ENCODE assay signal across 18 cellular contexts in the genomic region with DNA sequence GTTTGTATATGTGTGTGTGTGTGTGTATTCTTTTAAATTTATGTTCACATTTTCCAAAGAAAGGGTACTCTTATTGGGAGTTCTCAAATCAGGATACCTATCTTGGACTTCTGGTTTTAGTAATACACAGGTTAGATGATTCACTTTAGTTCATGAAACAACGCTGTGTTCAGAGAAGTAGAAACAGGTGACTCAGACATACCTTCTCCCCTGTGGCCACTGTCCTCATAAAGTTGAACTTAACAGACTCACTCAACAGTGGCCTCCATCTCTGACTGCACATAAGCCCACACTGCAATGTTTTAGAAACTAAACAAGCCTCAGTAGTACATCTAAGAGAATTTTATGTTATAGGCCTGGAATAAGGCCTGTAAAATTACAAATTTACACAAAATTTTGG.
DNase-seq lines count a peak whose midpoint lies in the region; ATAC-seq and TF ChIP-seq lines count a peak whose summit lies in the region.
"Had no signal": no experiment of that assay in that cellular context is flagged by ENCODE, and none has a peak within 500 bp of the region (broad histone marks: within the 10 kb centered on the region; RNA-seq: fewer than 3 reads in every experiment).

No MANE protein-coding gene starts in this region.

- H3K4me2 ChIP-seq in HCT116 (ENCODE audit: low read length) = peak overlapping the region; percentile 25; the same call in 1 of the 2 replicates

- H3K9ac ChIP-seq in HCT116 (ENCODE audit: low read length) = no peak overlapping the region

- no peaks in the 10 kb centered on the region for H3K27me3 ChIP-seq in HCT116 (ENCODE audit: insufficient read depth, low read length)
- H3K27me3 ChIP-seq in RWPE2 (ENCODE audit: insufficient read depth, poor library complexity, severe bottlenecking) = no peaks in the 10 kb centered on the region
- H3K27me3 ChIP-seq in foreskin keratinocyte = no peaks in the 10 kb centered on the region

- H4K20me1 ChIP-seq in HCT116 (ENCODE audit: insufficient read depth) = no peaks in the 10 kb centered on the region

- no peaks in the 10 kb centered on the region for H3K79me2 ChIP-seq in HCT116 (ENCODE audit: insufficient read depth, low read length)

- no TSS peak for BruUV-seq in HCT116 (replicated peaks; lab: Mats Ljungman, UMichigan)

- CTCF ChIA-PET in HCT116 (lab: Charles Lee) = interaction anchor here (1.4 kb wide), 1 partner anchor 26 kb away, joined by 6 read pairs; no protein-coding TSS in a partner anchor

- H3K4me1 ChIP-seq in HCT116 (ENCODE audit: control insufficient read depth in 1 of 2, insufficient read depth in 2 of 2, low read length in 2 of 2) (peaks cover 0 to 8% of the 10 kb centered on the region in 2 experiments; a peak in 2 of 4 replicates), RWPE2 (ENCODE audit: insufficient read depth, poor library complexity, severe bottlenecking) (no peaks in the 10 kb centered on the region), foreskin keratinocyte (no peaks in the 10 kb centered on the region)

- H2AFZ ChIP-seq in HCT116 (ENCODE audit: low read depth, low read length, poor library complexity, severe bottlenecking) = peak overlapping the region; percentile 92

- H3K9me3 ChIP-seq in HCT116 (ENCODE audit: control insufficient read depth in 1 of 2, insufficient read depth in 1 of 2, low read depth in 1 of 2, low read length in 2 of 2) (no peaks in the 10 kb centered on the region), RWPE2 (ENCODE audit: severe bottlenecking) (no peaks in the 10 kb centered on the region)

- DNase-seq in Caki2 (ENCODE audit: low read depth) (peak; percentile 4), HCT116 (ENCODE audit: low read depth, low spot score) (peak; percentile 18), RWPE2 (ENCODE audit: low spot score) (no peak), foreskin keratinocyte (peak in 1 of 2 donors; percentile 41), amygdala (lab: John Stamatoyannopoulos, UW) (no peak), midbrain (lab: John Stamatoyannopoulos, UW) (no peak)
- DNase-seq: DMS79, H7, HFFc6, NCI-H1417, NCI-H1694 treated with DMSO at 0.1 percent for 48 hours, NCI-H446, NCI-H526, SW 1271 had no signal

- RAD21 ChIA-PET in HCT116 (lab: Charles Lee; ENCODE audit: low non-redundant PET in 1 of 2, low total read pairs in 2 of 2, uncharacterized antibody in 2 of 2, unreplicated experiment in 2 of 2) = no interaction called here

- H3K36me3 ChIP-seq in HCT116 (ENCODE audit: control insufficient read depth in 1 of 2, insufficient read depth in 2 of 2, low read length in 2 of 2) (no peaks in the 10 kb centered on the region), RWPE2 (ENCODE audit: low read depth) (no peaks in the 10 kb centered on the region)

- no peak for TF ChIP-seq POLR2A in HCT116 (IDR thresholded peaks at IDR 0.05; ENCODE audit: borderline replicate concordance, extremely low read depth, insufficient read depth, insufficient read length)

- in situ Hi-C loops in Caki2 (cut with HindIII; ENCODE audit: low pct_unique_long_range_greater_than_20kb, low sequenced_read_pairs) = no loop called here

- TF ChIP-seq RAD21 in HCT116 (IDR thresholded peaks at IDR 0.05; ENCODE audit: low read depth) = no peak

- POLR2A ChIA-PET in HCT116 (lab: Charles Lee) = no interaction called here

- no peak overlapping the region for H3K4me3 ChIP-seq in HCT116 (replicated peaks in 1 of 2; ENCODE audit: low read depth in 1 of 2, low read length in 2 of 2)
- H3K4me3 ChIP-seq in RWPE2 (ENCODE audit: severe bottlenecking) = no peak overlapping the region

- no peaks in the 10 kb centered on the region for H3K9me2 ChIP-seq in HCT116 (ENCODE audit: insufficient read depth)

- intact Hi-C loops in HCT116 (cut with micrococcal nuclease) = no loop called here

- no peak overlapping the region for H3K27ac ChIP-seq in HCT116 (ENCODE audit: low read depth, low read length)
- no peak overlapping the region for H3K27ac ChIP-seq in RWPE2 (ENCODE audit: poor library complexity, severe bottlenecking)
- no peak overlapping the region for H3K27ac ChIP-seq in foreskin keratinocyte
- H3K27ac ChIP-seq: HL-60 had no signal

- TF ChIP-seq CTCF in HCT116 (IDR thresholded peaks at IDR 0.05 in 2 of 3, conservative IDR thresholded peaks at IDR 0.05 in 1 of 3; ENCODE audit: borderline replicate concordance in 1 of 3, insufficient read depth in 1 of 3, low read depth in 2 of 3, low read length in 2 of 3) = no peak
- no peak for TF ChIP-seq CTCF in RWPE2 (IDR thresholded peaks at IDR 0.05; ENCODE audit: poor library complexity, severe bottlenecking)
- TF ChIP-seq CTCF in foreskin keratinocyte (conservative IDR thresholded peaks at IDR 0.05) = no peak

- ATAC-seq in HCT116 (peak; percentile 68), RWPE2 (ENCODE audit: low read depth) (peak; percentile 65; the same call in 2 of the 3 replicates), foreskin keratinocyte (peak; percentile 78), GM21381 (IDR thresholded peaks at IDR 0.05; ENCODE audit: unreplicated experiment) (no peak), GM19328 (IDR thresholded peaks at IDR 0.05; ENCODE audit: unreplicated experiment) (no peak)
- ATAC-seq: Right ventricle myocardium inferior had no signal

TF ChIP-seq in HCT116, 20 proteins besides CTCF, POLR2A, EP300 and RAD21:
- TF ChIP-seq FOSL1 (IDR thresholded peaks at IDR 0.05; ENCODE audit: low read depth) = peak; percentile 29; the same call in 1 of the 2 replicates
- no peak for TF ChIP-seq CBX3 (IDR thresholded peaks at IDR 0.05; ENCODE audit: low read depth)
- TF ChIP-seq POLR2AphosphoS5 (IDR thresholded peaks at IDR 0.05; ENCODE audit: low read depth, low read length) = no peak
- TF ChIP-seq SRF (IDR thresholded peaks at IDR 0.05; ENCODE audit: low read depth) = no peak
- TF ChIP-seq JUND (IDR thresholded peaks at IDR 0.05) = 0 out of 2 replicates have a peak, but pooled peaks have one; percentile 12
- TF ChIP-seq, protein P1, sequence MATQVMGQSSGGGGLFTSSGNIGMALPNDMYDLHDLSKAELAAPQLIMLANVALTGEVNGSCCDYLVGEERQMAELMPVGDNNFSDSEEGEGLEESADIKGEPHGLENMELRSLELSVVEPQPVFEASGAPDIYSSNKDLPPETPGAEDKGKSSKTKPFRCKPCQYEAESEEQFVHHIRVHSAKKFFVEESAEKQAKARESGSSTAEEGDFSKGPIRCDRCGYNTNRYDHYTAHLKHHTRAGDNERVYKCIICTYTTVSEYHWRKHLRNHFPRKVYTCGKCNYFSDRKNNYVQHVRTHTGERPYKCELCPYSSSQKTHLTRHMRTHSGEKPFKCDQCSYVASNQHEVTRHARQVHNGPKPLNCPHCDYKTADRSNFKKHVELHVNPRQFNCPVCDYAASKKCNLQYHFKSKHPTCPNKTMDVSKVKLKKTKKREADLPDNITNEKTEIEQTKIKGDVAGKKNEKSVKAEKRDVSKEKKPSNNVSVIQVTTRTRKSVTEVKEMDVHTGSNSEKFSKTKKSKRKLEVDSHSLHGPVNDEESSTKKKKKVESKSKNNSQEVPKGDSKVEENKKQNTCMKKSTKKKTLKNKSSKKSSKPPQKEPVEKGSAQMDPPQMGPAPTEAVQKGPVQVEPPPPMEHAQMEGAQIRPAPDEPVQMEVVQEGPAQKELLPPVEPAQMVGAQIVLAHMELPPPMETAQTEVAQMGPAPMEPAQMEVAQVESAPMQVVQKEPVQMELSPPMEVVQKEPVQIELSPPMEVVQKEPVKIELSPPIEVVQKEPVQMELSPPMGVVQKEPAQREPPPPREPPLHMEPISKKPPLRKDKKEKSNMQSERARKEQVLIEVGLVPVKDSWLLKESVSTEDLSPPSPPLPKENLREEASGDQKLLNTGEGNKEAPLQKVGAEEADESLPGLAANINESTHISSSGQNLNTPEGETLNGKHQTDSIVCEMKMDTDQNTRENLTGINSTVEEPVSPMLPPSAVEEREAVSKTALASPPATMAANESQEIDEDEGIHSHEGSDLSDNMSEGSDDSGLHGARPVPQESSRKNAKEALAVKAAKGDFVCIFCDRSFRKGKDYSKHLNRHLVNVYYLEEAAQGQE (IDR thresholded peaks at IDR 0.05; ENCODE audit: low read depth) = no peak
- no peak for TF ChIP-seq SP1 (IDR thresholded peaks at IDR 0.05; ENCODE audit: low read depth)
TF ChIP-seq in HCT116: peak in this region for 2.

Comparison
In these comparisons a context has a peak if more than half of its experiments do, and no peak if none do; other contexts are left out.
1. DNase-seq: peak in Caki2 (single experiment) and HCT116 (single experiment); none in RWPE2 (single experiment), amygdala (0 of 56) and midbrain (single experiment).
2. ATAC-seq: peak in HCT116 (single experiment), RWPE2 (single experiment) and foreskin keratinocyte (single experiment); none in GM21381 (single experiment) and GM19328 (single experiment).